8 cellular contexts compared by ENCODE assay signal in the genomic region with DNA sequence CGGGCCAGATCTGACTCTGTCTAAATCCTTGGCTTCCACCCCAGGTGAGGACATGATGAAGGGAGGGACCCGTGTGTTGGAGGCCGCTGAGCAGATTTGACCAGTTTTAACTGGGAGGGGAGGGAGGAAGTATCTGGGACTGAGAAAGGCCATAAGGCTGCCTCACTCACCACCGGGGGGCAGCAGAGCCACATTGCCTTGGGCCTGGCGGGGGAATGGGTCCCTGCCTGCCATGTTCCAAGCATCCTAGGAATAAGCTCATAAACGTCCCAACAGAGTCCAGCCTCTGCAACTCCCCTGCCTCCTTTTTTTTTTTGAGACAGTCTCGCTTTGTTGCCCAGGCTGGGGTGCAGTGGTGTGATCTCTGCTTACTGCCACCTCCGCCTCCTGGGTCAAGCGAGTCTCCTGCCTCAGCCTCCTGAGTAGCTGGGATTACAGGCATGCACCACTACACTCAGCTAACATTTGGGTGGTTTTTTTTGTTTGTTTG. TPM values are rescaled to one million over a fixed set of nuclear protein-coding genes. Genes with fewer than 3 reads are reported as not detected.
DNase-seq lines count a peak whose midpoint lies in the region; ATAC-seq and TF ChIP-seq lines count a peak whose summit lies in the region.

No MANE protein-coding gene starts in this region.

- H3K27me3 ChIP-seq in kidney epithelial cell (ENCODE audit: control insufficient read depth, insufficient read depth, low read length), result peaks cover 4% of the 10 kb centered on the region

- CTCF ChIA-PET in AG04449 (lab: Yijun Ruan, JAX), result interaction anchor here (0.5 to 6.2 kb wide), 54 partner anchors 10 to 308 kb away, joined by 3 to 89 read pairs (median 4); partner anchors contain the start of genes ARRDC2, MAST3 and PIK3R2

- peak; percentile 47 to 53 for ATAC-seq in activated CD4-positive, CD25-positive, alpha-beta regulatory T cell treated with anti-CD3 and anti-CD28 coated beads, Interleukin-2, amount 50 U/mL, for 24 hours
- ATAC-seq in HG02852 (IDR thresholded peaks at IDR 0.05; ENCODE audit: unreplicated experiment), result no peak

- peak; percentile 95 for TF ChIP-seq CTCF in AG04449 (IDR thresholded peaks at IDR 0.05; ENCODE audit: insufficient read depth, low read length, missing control alignments)
- peak; percentile 87 for TF ChIP-seq CTCF in GM20000 (IDR thresholded peaks at IDR 0.05; ENCODE audit: extremely low read depth, missing control alignments)
- peak; percentile 98 for TF ChIP-seq CTCF in cardiac fibroblast (IDR thresholded peaks at IDR 0.05; ENCODE audit: low read depth, low read length)
- TF ChIP-seq CTCF in kidney epithelial cell (IDR thresholded peaks at IDR 0.05; ENCODE audit: insufficient read depth, low read length, poor library complexity, severe bottlenecking), result peak; percentile 97

- H3K4me3 ChIP-seq in AG04449 (ENCODE audit: low read depth, low read length) (no peak overlapping the region), cardiac fibroblast (replicated peaks in 1 of 2; ENCODE audit: low read depth in 2 of 2, low read length in 2 of 2) (no peak overlapping the region), kidney epithelial cell (ENCODE audit: low read depth, low read length) (no peak overlapping the region)

- DNase-seq in AG04449 (ENCODE audit: low read depth, low spot score) (no peak), GM20000 (ENCODE audit: low spot score) (peak; percentile 79), NCI-H2227 treated with DMSO at 0.1 percent for 48 hours (lab: John Stamatoyannopoulos, UW) (peak; percentile 20), cardiac fibroblast (ENCODE audit: low read depth in 2 of 2) (peak; percentile 86 to 87), kidney epithelial cell (ENCODE audit: low read depth) (no peak)
- peak; percentile 67 for DNase-seq in stimulated activated CD4-positive, alpha-beta T cell treated with anti-CD3 and anti-CD28 coated beads, Interleukin-2, amount 100 ng/mL, for 4 hours (ENCODE audit: low read depth)

- POLR2A ChIA-PET in AG04449 (lab: Yijun Ruan, JAX), result interaction anchor here (0.6 to 1.1 kb wide), 5 partner anchors 52 to 168 kb away, joined by 3 read pairs; partner anchors contain the start of genes JUND and MPV17L2

- no peaks in the 10 kb centered on the region for H3K36me3 ChIP-seq in kidney epithelial cell (ENCODE audit: control insufficient read depth, insufficient read depth, low read length)

RNA-seq across cellular contexts. Expression of gene MAST3, which starts 15.5 kb away (rescaled TPM):
- 4.6 and 4.8 TPM in 2 replicates for total RNA-seq in kidney epithelial cell

RNA-seq across cellular contexts. Expression of gene IL12RB1, which starts 26.3 kb away (rescaled TPM):
- total RNA-seq in kidney epithelial cell, result 0.07 TPM in 1 of 2 replicates, not detected in the other

RNA-seq across cellular contexts. Expression of gene PIK3R2, which starts 39.9 kb away (rescaled TPM):
- 41.4 and 42.4 TPM in 2 replicates for total RNA-seq in kidney epithelial cell

Comparison
In these comparisons a context has a peak if more than half of its experiments do, and no peak if none do; other contexts are left out.
1. DNase-seq: peak in GM20000 (single experiment), NCI-H2227 treated with DMSO at 0.1 percent for 48 hours (single experiment), cardiac fibroblast (2 of 2) and stimulated activated CD4-positive, alpha-beta T cell treated with anti-CD3 and anti-CD28 coated beads, Interleukin-2, amount 100 ng/mL, for 4 hours (single experiment); none in AG04449 (single experiment) and kidney epithelial cell (single experiment).
2. Peak in every context shown above with its lines, with median percentiles within 50 percentile points of each other: CTCF ChIP-seq.